ENCODE assay signal across 9 cellular contexts in genomic region chr5:173925449-173926071, GRCh38. TPM values are rescaled to one million over a fixed set of nuclear protein-coding genes. Genes with fewer than 3 reads are reported as not detected.
A peak's percentile ranks its signal among the peaks of the same experiment; 100 is the strongest.
DNase-seq lines count a peak whose midpoint lies in the region; ATAC-seq and TF ChIP-seq lines count a peak whose summit lies in the region.
"Had no signal": no experiment of that assay in that cellular context is flagged by ENCODE, and none has a peak within 500 bp of the region (broad histone marks: within the 10 kb centered on the region; RNA-seq: fewer than 3 reads in every experiment).

No MANE protein-coding gene starts in this region.

- H3K27ac ChIP-seq in right atrium auricular region = peak overlapping the region; percentile 81 to 86

- H3K9me3 ChIP-seq in adipocyte (ENCODE audit: control insufficient read depth, low read length) (no peaks in the 10 kb centered on the region), right atrium auricular region (no peaks in the 10 kb centered on the region)
- H3K9me3 ChIP-seq: upper lobe of left lung had no signal

- H3K9ac ChIP-seq in adipocyte (ENCODE audit: low read length) = no peak overlapping the region

- H3K4me3 ChIP-seq in adipocyte (ENCODE audit: low read length) = no peak overlapping the region
- no peak overlapping the region for H3K4me3 ChIP-seq in right atrium auricular region
- H3K4me3 ChIP-seq: upper lobe of left lung had no signal

- H3K27me3 ChIP-seq in adipocyte (replicated peaks; ENCODE audit: control insufficient read depth, insufficient read depth, low read length) (no peaks in the 10 kb centered on the region), right atrium auricular region (no peaks in the 10 kb centered on the region)
- H3K27me3 ChIP-seq: upper lobe of left lung had no signal

- H3K36me3 ChIP-seq in adipocyte (ENCODE audit: control insufficient read depth, insufficient read depth, low read length, severe bottlenecking) = peaks cover 6% of the 10 kb centered on the region
- peaks cover 15% of the 10 kb centered on the region for H3K36me3 ChIP-seq in right atrium auricular region

- peaks cover 47% of the 10 kb centered on the region for H3K4me1 ChIP-seq in adipocyte (ENCODE audit: control insufficient read depth, insufficient read depth, low read length)
- peaks cover 0 to 81% of the 10 kb centered on the region in 2 donors for H3K4me1 ChIP-seq in right atrium auricular region

- ATAC-seq in HG03175 (IDR thresholded peaks at IDR 0.05; ENCODE audit: unreplicated experiment) (no peak), HG02884 (IDR thresholded peaks at IDR 0.05; ENCODE audit: unreplicated experiment) (no peak)

- DNase-seq in activated CD8-positive, alpha-beta memory T cell treated with anti-CD3 and anti-CD28 coated beads for 24 hours = peak; percentile 59
- DNase-seq in activated CD8-positive, alpha-beta memory T cell treated with anti-CD3 and anti-CD28 coated beads, Interleukin-2, amount 50 U/mL, for 48 hours = no peak
- DNase-seq in RPMI7951 (ENCODE audit: low read depth) (peak; percentile 52), adipocyte (ENCODE audit: low read depth) (peak; percentile 53), right atrium auricular region (ENCODE audit: low spot score) (no peak)
- peak; percentile 32 for DNase-seq in stimulated activated CD4-positive, alpha-beta T cell treated with anti-CD3 and anti-CD28 coated beads, Interleukin-4, amount 100 ng/mL, for 24 hours

- TF ChIP-seq CTCF in right atrium auricular region (IDR thresholded peaks at IDR 0.05) = peak in 1 of 2 donors; percentile 59

RNA-seq across cellular contexts. Expression of gene CPEB4, which starts 37.4 kb away (rescaled TPM):
- total RNA-seq in RPMI7951 (2014; rRNA removed; shearing (Covaris generic)) = 11.2 and 12.5 TPM in 2 replicates
- total RNA-seq in right atrium auricular region = 100 to 1,000 TPM in 1 of 2 donors, 10 to 100 TPM in 1; 79.5 to 127 TPM

Comparison
In these comparisons a context has a peak if more than half of its experiments do, and no peak if none do; other contexts are left out.
1. DNase-seq: peak in activated CD8-positive, alpha-beta memory T cell treated with anti-CD3 and anti-CD28 coated beads for 24 hours (single experiment), RPMI7951 (single experiment), adipocyte (single experiment) and stimulated activated CD4-positive, alpha-beta T cell treated with anti-CD3 and anti-CD28 coated beads, Interleukin-4, amount 100 ng/mL, for 24 hours (single experiment); none in activated CD8-positive, alpha-beta memory T cell treated with anti-CD3 and anti-CD28 coated beads, Interleukin-2, amount 50 U/mL, for 48 hours (single experiment) and right atrium auricular region (single experiment).